Comparison of ENCODE assay signal across 2 cellular contexts in genomic region chr15:74428442-74428787, GRCh38.
TF ChIP-seq lines count a peak whose summit lies in the region.

No MANE protein-coding gene starts in this region.

TF ChIP-seq in IMR-90, 13 proteins besides CTCF, POLR2A, EP300 and RAD21:
- TF ChIP-seq RCOR1 (IDR thresholded peaks at IDR 0.05; ENCODE audit: insufficient replicate concordance, low read length): no peak
- no peak for TF ChIP-seq ELK1 (IDR thresholded peaks at IDR 0.05; ENCODE audit: borderline replicate concordance, low read depth, low read length)
- no peak for TF ChIP-seq CEBPB (IDR thresholded peaks at IDR 0.05; ENCODE audit: low read depth, low read length)
- TF ChIP-seq CHD1 (IDR thresholded peaks at IDR 0.05; ENCODE audit: low read depth, low read length): no peak
- TF ChIP-seq USF2 (IDR thresholded peaks at IDR 0.05; ENCODE audit: low read depth, low read length): no peak
- no peak for TF ChIP-seq NFE2L2 (IDR thresholded peaks at IDR 0.05; ENCODE audit: low read depth, low read length)
- TF ChIP-seq MAZ (IDR thresholded peaks at IDR 0.05; ENCODE audit: borderline replicate concordance, low read depth, low read length): no peak
- no peak for TF ChIP-seq BHLHE40 (IDR thresholded peaks at IDR 0.05; ENCODE audit: low read depth, low read length)
- TF ChIP-seq MXI1 (IDR thresholded peaks at IDR 0.05; ENCODE audit: borderline replicate concordance, low read depth, low read length): no peak
TF ChIP-seq in IMR-90: peak in this region for 0.

TF ChIP-seq in K562, 482 proteins besides CTCF, POLR2A, EP300 and RAD21:
- TF ChIP-seq POLR2AphosphoS2 (IDR thresholded peaks at IDR 0.05; ENCODE audit: low read length) (no peak), ZNF263 (CRISPR knock-in tag; IDR thresholded peaks at IDR 0.05; ENCODE audit: borderline replicate concordance) (0 out of 2 replicates have a peak, but pooled peaks have one; percentile 4)
TF ChIP-seq in K562: peak in this region for 1.
